In the genomic region with DNA sequence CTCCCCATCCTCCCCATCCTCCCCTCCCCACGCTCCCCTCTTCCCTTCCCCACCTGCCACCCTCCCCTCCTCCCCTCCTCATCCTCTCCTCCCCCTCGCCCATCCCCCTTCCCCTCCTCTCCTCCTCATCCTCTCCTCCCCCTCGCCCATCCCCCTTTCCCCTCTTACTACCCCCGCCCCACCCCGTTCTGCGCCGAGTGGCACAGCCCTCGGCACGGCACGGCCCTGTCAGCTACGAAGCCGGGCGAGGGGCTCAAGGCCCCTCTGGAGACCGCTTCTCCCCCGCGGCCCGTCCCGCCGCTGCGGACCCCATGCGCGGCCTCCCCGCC, we compare ENCODE assay signal across 9 cellular contexts.
DNase-seq lines count a peak whose midpoint lies in the region; ATAC-seq, FAIRE-seq and TF ChIP-seq lines count a peak whose summit lies in the region.
"Had no signal": no experiment of that assay in that cellular context is flagged by ENCODE, and none has a peak within 500 bp of the region (broad histone marks: within the 10 kb centered on the region; RNA-seq: fewer than 3 reads in every experiment).

No MANE protein-coding gene starts in this region.

- WGBS in A549 (ENCODE audit: missing lambda C conversion rate) = 0% methylated on average over 1 of the region's 23 CpGs

- H3K9me3 ChIP-seq in A549 (no peaks in the 10 kb centered on the region), iPS-18c (ENCODE audit: control insufficient read depth, insufficient read depth, low read length) (no peaks in the 10 kb centered on the region)

- TF ChIP-seq POLR2A in A549 (IDR thresholded peaks at IDR 0.05; ENCODE audit: low read length) = no peak

- TF ChIP-seq EP300 in A549 (IDR thresholded peaks at IDR 0.05) = no peak

- FAIRE-seq in A549 (lab: Jason Lieb, UNC) = no peak
- FAIRE-seq: GM19239 had no signal

- H3K4me3 ChIP-seq in A549 = no peak overlapping the region
- peak overlapping the region; percentile 63; the same call in 1 of the 2 replicates for H3K4me3 ChIP-seq in iPS-18c (ENCODE audit: insufficient read depth, low read depth, low read length)

- ATAC-seq in A549 (no peak), GM21423 (IDR thresholded peaks at IDR 0.05; ENCODE audit: unreplicated experiment) (no peak), GM21529 (IDR thresholded peaks at IDR 0.05; ENCODE audit: unreplicated experiment) (no peak)
- ATAC-seq in activated CD4-positive, CD25-positive, alpha-beta regulatory T cell treated with anti-CD3 and anti-CD28 coated beads, Interleukin-2, amount 50 U/mL, for 24 hours = no peak

- peak overlapping the region; percentile 68 for H3K4me2 ChIP-seq in A549

- CTCF ChIA-PET in A549 (lab: Yijun Ruan, JAX) = interaction anchor here (0.7 to 0.8 kb wide), 2 partner anchors 630 to 752 kb away, joined by 3 read pairs; no protein-coding TSS in a partner anchor

- DNase-seq in A549 (ENCODE audit: low read depth in 1 of 2, low spot score in 1 of 2) = no peak
- peak; percentile 49 for DNase-seq in Daoy (ENCODE audit: low read depth)
- peak; percentile 10 for DNase-seq in RPMI7951 (ENCODE audit: low read depth)
- DNase-seq in MV-4-11 (lab: John Stamatoyannopoulos, UW) = no peak

- no peak for TF ChIP-seq CTCF in A549 (IDR thresholded peaks at IDR 0.05)

- POLR2A ChIA-PET in A549 (lab: Yijun Ruan, JAX) = no interaction called here

- no peaks in the 10 kb centered on the region for H3K4me1 ChIP-seq in A549

- TF ChIP-seq RAD21 in A549 (conservative IDR thresholded peaks at IDR 0.05 in 1 of 2, IDR thresholded peaks at IDR 0.05 in 1 of 2) = no peak

- no peak overlapping the region for H3K27ac ChIP-seq in A549

TF ChIP-seq in A549, 52 proteins besides CTCF, POLR2A, EP300 and RAD21:
- TF ChIP-seq TFCP2L1 (CRISPR knock-in tag; IDR thresholded peaks at IDR 0.05) (no peak), MYC (IDR thresholded peaks at IDR 0.05; ENCODE audit: borderline replicate concordance, low read length) (no peak), NPAS2 (CRISPR knock-in tag; IDR thresholded peaks at IDR 0.05; ENCODE audit: borderline replicate concordance) (no peak), CHD2 (IDR thresholded peaks at IDR 0.05; ENCODE audit: low read length, partially characterized antibody) (no peak), CEBPB (IDR thresholded peaks at IDR 0.05) (no peak), RNF2 (IDR thresholded peaks at IDR 0.05; ENCODE audit: borderline replicate concordance, low read depth) (no peak), POLR2AphosphoS2 (conservative IDR thresholded peaks at IDR 0.05; ENCODE audit: low read length) (no peak), HOXB5 (CRISPR knock-in tag; IDR thresholded peaks at IDR 0.05) (no peak), JUNB (IDR thresholded peaks at IDR 0.05) (no peak), ZSCAN20 (CRISPR knock-in tag; IDR thresholded peaks at IDR 0.05) (no peak), CHD4 (IDR thresholded peaks at IDR 0.05; ENCODE audit: borderline replicate concordance) (no peak), ZNF302 (CRISPR knock-in tag; IDR thresholded peaks at IDR 0.05) (no peak), SMC3 (IDR thresholded peaks at IDR 0.05) (no peak)
- TF ChIP-seq, protein P1, sequence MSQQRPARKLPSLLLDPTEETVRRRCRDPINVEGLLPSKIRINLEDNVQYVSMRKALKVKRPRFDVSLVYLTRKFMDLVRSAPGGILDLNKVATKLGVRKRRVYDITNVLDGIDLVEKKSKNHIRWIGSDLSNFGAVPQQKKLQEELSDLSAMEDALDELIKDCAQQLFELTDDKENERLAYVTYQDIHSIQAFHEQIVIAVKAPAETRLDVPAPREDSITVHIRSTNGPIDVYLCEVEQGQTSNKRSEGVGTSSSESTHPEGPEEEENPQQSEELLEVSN (IDR thresholded peaks at IDR 0.05; ENCODE audit: borderline replicate concordance, low read depth) = no peak
- TF ChIP-seq, protein P2, sequence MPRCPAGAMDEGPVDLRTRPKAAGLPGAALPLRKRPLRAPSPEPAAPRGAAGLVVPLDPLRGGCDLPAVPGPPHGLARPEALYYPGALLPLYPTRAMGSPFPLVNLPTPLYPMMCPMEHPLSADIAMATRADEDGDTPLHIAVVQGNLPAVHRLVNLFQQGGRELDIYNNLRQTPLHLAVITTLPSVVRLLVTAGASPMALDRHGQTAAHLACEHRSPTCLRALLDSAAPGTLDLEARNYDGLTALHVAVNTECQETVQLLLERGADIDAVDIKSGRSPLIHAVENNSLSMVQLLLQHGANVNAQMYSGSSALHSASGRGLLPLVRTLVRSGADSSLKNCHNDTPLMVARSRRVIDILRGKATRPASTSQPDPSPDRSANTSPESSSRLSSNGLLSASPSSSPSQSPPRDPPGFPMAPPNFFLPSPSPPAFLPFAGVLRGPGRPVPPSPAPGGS (IDR thresholded peaks at IDR 0.05) = no peak
- TF ChIP-seq, protein P3, sequence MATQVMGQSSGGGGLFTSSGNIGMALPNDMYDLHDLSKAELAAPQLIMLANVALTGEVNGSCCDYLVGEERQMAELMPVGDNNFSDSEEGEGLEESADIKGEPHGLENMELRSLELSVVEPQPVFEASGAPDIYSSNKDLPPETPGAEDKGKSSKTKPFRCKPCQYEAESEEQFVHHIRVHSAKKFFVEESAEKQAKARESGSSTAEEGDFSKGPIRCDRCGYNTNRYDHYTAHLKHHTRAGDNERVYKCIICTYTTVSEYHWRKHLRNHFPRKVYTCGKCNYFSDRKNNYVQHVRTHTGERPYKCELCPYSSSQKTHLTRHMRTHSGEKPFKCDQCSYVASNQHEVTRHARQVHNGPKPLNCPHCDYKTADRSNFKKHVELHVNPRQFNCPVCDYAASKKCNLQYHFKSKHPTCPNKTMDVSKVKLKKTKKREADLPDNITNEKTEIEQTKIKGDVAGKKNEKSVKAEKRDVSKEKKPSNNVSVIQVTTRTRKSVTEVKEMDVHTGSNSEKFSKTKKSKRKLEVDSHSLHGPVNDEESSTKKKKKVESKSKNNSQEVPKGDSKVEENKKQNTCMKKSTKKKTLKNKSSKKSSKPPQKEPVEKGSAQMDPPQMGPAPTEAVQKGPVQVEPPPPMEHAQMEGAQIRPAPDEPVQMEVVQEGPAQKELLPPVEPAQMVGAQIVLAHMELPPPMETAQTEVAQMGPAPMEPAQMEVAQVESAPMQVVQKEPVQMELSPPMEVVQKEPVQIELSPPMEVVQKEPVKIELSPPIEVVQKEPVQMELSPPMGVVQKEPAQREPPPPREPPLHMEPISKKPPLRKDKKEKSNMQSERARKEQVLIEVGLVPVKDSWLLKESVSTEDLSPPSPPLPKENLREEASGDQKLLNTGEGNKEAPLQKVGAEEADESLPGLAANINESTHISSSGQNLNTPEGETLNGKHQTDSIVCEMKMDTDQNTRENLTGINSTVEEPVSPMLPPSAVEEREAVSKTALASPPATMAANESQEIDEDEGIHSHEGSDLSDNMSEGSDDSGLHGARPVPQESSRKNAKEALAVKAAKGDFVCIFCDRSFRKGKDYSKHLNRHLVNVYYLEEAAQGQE (IDR thresholded peaks at IDR 0.05) = no peak
TF ChIP-seq in A549: peak in this region for 0.

Comparison
In these comparisons a context has a peak if more than half of its experiments do, and no peak if none do; other contexts are left out.
1. DNase-seq: peak in Daoy (single experiment) and RPMI7951 (single experiment); none in A549 (0 of 2) and MV-4-11 (single experiment).